12 cellular contexts compared by ENCODE assay signal in genomic region chr6:155142163-155142901, GRCh38.
DNase-seq lines count a peak whose midpoint lies in the region; ATAC-seq and TF ChIP-seq lines count a peak whose summit lies in the region.
"Had no signal": no experiment of that assay in that cellular context is flagged by ENCODE, and none has a peak within 500 bp of the region (broad histone marks: within the 10 kb centered on the region; RNA-seq: fewer than 3 reads in every experiment).

No MANE protein-coding gene starts in this region.

- DNase-seq in activated naive CD4-positive, alpha-beta T cell treated with anti-CD3 and anti-CD28 coated beads, Interleukin-2, amount 10 ng/mL, durations not matched to agents 7 days and 5 days = no peak
- DNase-seq in activated naive CD4-positive, alpha-beta T cell treated with anti-CD3 and anti-CD28 coated beads, Interleukin-2, amount 50 U/mL, for 16 hours = no peak
- DNase-seq in ascending aorta (ENCODE audit: low spot score in 2 of 2) (no peak), mesothelial cell of epicardium (ENCODE audit: low spot score in 2 of 2, unreplicated experiment in 2 of 2) (no peak), tibial artery (no peak), NCI-H146 treated with DMSO at 0.1 percent for 48 hours (lab: John Stamatoyannopoulos, UW; ENCODE audit: unreplicated experiment) (no peak), GM10248 (ENCODE audit: extremely low spot score) (no peak)
- DNase-seq: AML-193, anterior cingulate cortex, NCI-H345, pancreas had no signal

- H3K9me3 ChIP-seq in ascending aorta (no peaks in the 10 kb centered on the region), tibial artery (no peaks in the 10 kb centered on the region)
- H3K9me3 ChIP-seq: pancreas had no signal

- H3K9me3 Mint-ChIP-seq in activated naive CD4-positive, alpha-beta T cell treated with anti-CD3 and anti-CD28 coated beads, Interleukin-2, amount 10 ng/mL, durations not matched to agents 7 days and 5 days = no peaks in the 10 kb centered on the region
- no peaks in the 10 kb centered on the region for H3K9me3 Mint-ChIP-seq in mesothelial cell of epicardium

- CTCF ChIA-PET in activated naive CD4-positive, alpha-beta T cell treated with anti-CD3 and anti-CD28 coated beads, Interleukin-2, amount 10 ng/mL, durations not matched to agents 7 days and 5 days (lab: Charles Lee) = no interaction called here
- CTCF ChIA-PET in GM10248 (lab: Yijun Ruan, JAX) = interaction anchor here (1.0 kb wide), 1 partner anchor 31 kb away, joined by 5 read pairs; no protein-coding TSS in a partner anchor

- POLR2A ChIA-PET in GM10248 (lab: Yijun Ruan, JAX) = no interaction called here

- H3K27me3 ChIP-seq in ascending aorta (no peaks in the 10 kb centered on the region), tibial artery (no peaks in the 10 kb centered on the region)
- H3K27me3 ChIP-seq: pancreas had no signal

- peaks cover 2 to 10% of the 10 kb centered on the region in 2 donors for H3K4me1 ChIP-seq in ascending aorta
- H3K4me1 ChIP-seq in tibial artery = peaks cover 0 to 30% (median 20%) of the 10 kb centered on the region in 4 donors
- H3K4me1 ChIP-seq: pancreas had no signal

- H3K36me3 ChIP-seq in ascending aorta (peaks cover 0 to 3% of the 10 kb centered on the region in 2 donors), tibial artery (peaks cover 0 to 8% (median 0%) of the 10 kb centered on the region in 3 donors)
- H3K36me3 ChIP-seq: pancreas had no signal

- TF ChIP-seq CTCF in ascending aorta (IDR thresholded peaks at IDR 0.05) (no peak), mesothelial cell of epicardium (IDR thresholded peaks at IDR 0.05; ENCODE audit: unreplicated experiment) (no peak), tibial artery (IDR thresholded peaks at IDR 0.05) (no peak), GM10248 (IDR thresholded peaks at IDR 0.05; ENCODE audit: control extremely low read depth, extremely low read depth, low read depth, missing control alignments) (no peak)

- H3K36me3 Mint-ChIP-seq in activated naive CD4-positive, alpha-beta T cell treated with anti-CD3 and anti-CD28 coated beads, Interleukin-2, amount 10 ng/mL, durations not matched to agents 7 days and 5 days = peaks cover 7% of the 10 kb centered on the region
- H3K36me3 Mint-ChIP-seq in mesothelial cell of epicardium = no peaks in the 10 kb centered on the region

- intact Hi-C loops in ascending aorta (cut with DNase I) (loop anchor here (10.0 kb wide), 1 partner anchor 148 kb away; the partner anchor contains the start of gene TIAM2), tibial artery (cut with DNase I; ENCODE audit: low total_unique reads) (no loop called here)

- no peak for ATAC-seq in GM18861 (IDR thresholded peaks at IDR 0.05; ENCODE audit: unreplicated experiment)
- ATAC-seq: pancreas had no signal

- H3K4me3 Mint-ChIP-seq in activated naive CD4-positive, alpha-beta T cell treated with anti-CD3 and anti-CD28 coated beads, Interleukin-2, amount 10 ng/mL, durations not matched to agents 7 days and 5 days = peak overlapping the region; percentile 2
- no peak overlapping the region for H3K4me3 Mint-ChIP-seq in mesothelial cell of epicardium

- H3K4me1 Mint-ChIP-seq in activated naive CD4-positive, alpha-beta T cell treated with anti-CD3 and anti-CD28 coated beads, Interleukin-2, amount 10 ng/mL, durations not matched to agents 7 days and 5 days = peaks cover 44% of the 10 kb centered on the region
- peaks cover 23% of the 10 kb centered on the region for H3K4me1 Mint-ChIP-seq in mesothelial cell of epicardium

- H3K27ac ChIP-seq in ascending aorta (peak overlapping the region; percentile 53 to 69), tibial artery (peak overlapping the region; percentile 62 to 70)

- no peaks in the 10 kb centered on the region for H3K27me3 Mint-ChIP-seq in activated naive CD4-positive, alpha-beta T cell treated with anti-CD3 and anti-CD28 coated beads, Interleukin-2, amount 10 ng/mL, durations not matched to agents 7 days and 5 days
- no peaks in the 10 kb centered on the region for H3K27me3 Mint-ChIP-seq in mesothelial cell of epicardium (ENCODE audit: low read depth)

- peak overlapping the region; percentile 94 for H3K27ac Mint-ChIP-seq in activated naive CD4-positive, alpha-beta T cell treated with anti-CD3 and anti-CD28 coated beads, Interleukin-2, amount 10 ng/mL, durations not matched to agents 7 days and 5 days
- peak overlapping the region; percentile 22 for H3K27ac Mint-ChIP-seq in mesothelial cell of epicardium

- H3K4me3 ChIP-seq in ascending aorta = peak overlapping the region; percentile 36 to 58
- H3K4me3 ChIP-seq in tibial artery = peak overlapping the region; percentile 35 to 38
